ENCODE assay signal across 20 cellular contexts in the genomic region with DNA sequence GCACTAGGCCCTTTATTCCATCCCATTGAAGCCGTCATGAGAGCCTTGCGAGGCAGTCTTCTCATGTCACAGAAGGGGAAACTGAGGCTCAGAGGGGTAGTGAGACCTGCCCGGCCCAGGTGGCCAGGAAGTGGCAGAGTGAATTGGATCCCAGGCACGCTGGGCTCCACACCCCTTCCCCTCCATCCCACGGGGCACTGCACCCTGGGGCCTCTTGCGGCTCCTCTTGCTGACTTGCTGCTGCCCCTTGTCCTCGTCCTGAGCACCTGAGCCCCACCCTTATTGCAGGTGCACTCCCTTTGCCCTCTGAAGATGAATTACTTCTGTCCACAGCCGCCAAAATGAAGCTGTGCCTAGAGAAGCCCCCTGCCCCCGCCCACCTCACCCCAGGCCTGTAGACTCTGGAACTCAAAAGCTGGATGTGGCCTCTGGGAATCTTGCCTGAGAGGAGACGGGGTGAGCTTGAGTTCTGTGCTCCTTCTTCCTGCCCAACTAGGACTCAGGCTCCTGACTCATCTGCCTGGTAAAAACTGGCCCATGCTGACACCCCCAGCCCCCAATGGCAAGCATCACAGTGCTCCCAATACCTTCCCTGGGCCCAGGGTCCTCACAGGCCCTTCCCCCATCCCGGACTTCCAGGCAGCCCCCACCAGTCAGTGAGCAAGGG. TPM values are rescaled to one million over a fixed set of nuclear protein-coding genes. Genes with fewer than 3 reads are reported as not detected.
DNase-seq lines count a peak whose midpoint lies in the region; ATAC-seq and TF ChIP-seq lines count a peak whose summit lies in the region.
"Had no signal": no experiment of that assay in that cellular context is flagged by ENCODE, and none has a peak within 500 bp of the region (broad histone marks: within the 10 kb centered on the region; RNA-seq: fewer than 3 reads in every experiment).

No MANE protein-coding gene starts in this region.

- H3F3A ChIP-seq in smooth muscle cell (ENCODE audit: low read depth) = peaks cover 6% of the 10 kb centered on the region

- TF ChIP-seq CTCF in H9 (conservative IDR thresholded peaks at IDR 0.05) (no peak), colonic mucosa (IDR thresholded peaks at IDR 0.05) (no peak), hepatocyte (IDR thresholded peaks at IDR 0.05; ENCODE audit: poor library complexity) (no peak), smooth muscle cell (IDR thresholded peaks at IDR 0.05; ENCODE audit: borderline replicate concordance, insufficient read depth, poor library complexity, severe bottlenecking) (no peak)

- no peaks in the 10 kb centered on the region for H3K9me3 Mint-ChIP-seq in H9
- H3K9me3 Mint-ChIP-seq: activated naive CD4-positive, alpha-beta T cell treated with anti-CD3 and anti-CD28 coated beads, Interleukin-2, amount 10 ng/mL, durations not matched to agents 7 days and 5 days; activated T-cell treated with anti-CD3 and anti-CD28 coated beads, Interleukin-2, amount 50 U/mL, for 24 hours; CD8-positive, alpha-beta T cell; GM23338; memory B cell; natural killer cell treated with Interleukin-12 subunit alpha and Interleukin-12 subunit beta and Interleukin-15 and Interleukin-18, amount 100 ng/mL, for 72 hours; stimulated activated effector memory CD8-positive, alpha-beta T cell treated with anti-CD3 and anti-CD28 coated beads, Interleukin-12 subunit alpha, Interleukin-12 subunit beta, amount 100 ng/mL, for 72 hours had no signal

- peak overlapping the region in 2 of 3 experiments; percentile 68 to 91; a peak in 2 of 7 replicates for H3K27ac Mint-ChIP-seq in H9
- H3K27ac Mint-ChIP-seq: activated naive CD4-positive, alpha-beta T cell treated with anti-CD3 and anti-CD28 coated beads, Interleukin-2, amount 10 ng/mL, durations not matched to agents 7 days and 5 days; activated T-cell treated with anti-CD3 and anti-CD28 coated beads, Interleukin-2, amount 50 U/mL, for 24 hours; CD8-positive, alpha-beta T cell; GM23338; memory B cell; natural killer cell treated with Interleukin-12 subunit alpha and Interleukin-12 subunit beta and Interleukin-15 and Interleukin-18, amount 100 ng/mL, for 72 hours; stimulated activated effector memory CD8-positive, alpha-beta T cell treated with anti-CD3 and anti-CD28 coated beads, Interleukin-12 subunit alpha, Interleukin-12 subunit beta, amount 100 ng/mL, for 72 hours had no signal

- no peaks in the 10 kb centered on the region for H3K9me2 ChIP-seq in hepatocyte (replicated peaks; ENCODE audit: insufficient read depth)

- H3K23ac ChIP-seq in H9 (ENCODE audit: insufficient read length, low read depth, low read length) = no peak overlapping the region

- H3K4me3 Mint-ChIP-seq in H9 = no peak overlapping the region
- H3K4me3 Mint-ChIP-seq: activated naive CD4-positive, alpha-beta T cell treated with anti-CD3 and anti-CD28 coated beads, Interleukin-2, amount 10 ng/mL, durations not matched to agents 7 days and 5 days; activated T-cell treated with anti-CD3 and anti-CD28 coated beads, Interleukin-2, amount 50 U/mL, for 24 hours; CD8-positive, alpha-beta T cell; GM23338; memory B cell; natural killer cell treated with Interleukin-12 subunit alpha and Interleukin-12 subunit beta and Interleukin-15 and Interleukin-18, amount 100 ng/mL, for 72 hours; stimulated activated effector memory CD8-positive, alpha-beta T cell treated with anti-CD3 and anti-CD28 coated beads, Interleukin-12 subunit alpha, Interleukin-12 subunit beta, amount 100 ng/mL, for 72 hours had no signal

- H3T11ph ChIP-seq in H9 (ENCODE audit: low read length) = no peak overlapping the region

- H3K9ac ChIP-seq in H9 (ENCODE audit: extremely low read depth, insufficient read length, low read length) = no peak overlapping the region
- H3K9ac ChIP-seq in colonic mucosa (ENCODE audit: low read depth in 2 of 2, low read length in 2 of 2) = peak overlapping the region in 1 of 2 donors; percentile 57
- peak overlapping the region; percentile 41 for H3K9ac ChIP-seq in smooth muscle cell (ENCODE audit: low read depth)

- no peaks in the 10 kb centered on the region for H3K79me2 ChIP-seq in H9 (ENCODE audit: insufficient read depth, low read length)
- H3K79me2 ChIP-seq in hepatocyte = no peaks in the 10 kb centered on the region
- H3K79me2 ChIP-seq in smooth muscle cell (ENCODE audit: low read depth) = peaks cover 31% of the 10 kb centered on the region

- no peak for ATAC-seq in GM21367 (IDR thresholded peaks at IDR 0.05; ENCODE audit: unreplicated experiment)
- no peak for ATAC-seq in HG03025 (IDR thresholded peaks at IDR 0.05; ENCODE audit: low FRiP score, unreplicated experiment)
- ATAC-seq: body of pancreas; CD8-positive, alpha-beta T cell; natural killer cell treated with Interleukin-12 subunit alpha and Interleukin-12 subunit beta and Interleukin-15 and Interleukin-18, amount 100 ng/mL, for 72 hours had no signal

- H3K27me3 Mint-ChIP-seq in H9 (ENCODE audit: low read depth) = peaks cover 22% of the 10 kb centered on the region

- no CpG with 5 or more reads among the region's 11 CpGs for WGBS in H9 (ENCODE audit: extremely low coverage, insufficient read length, low lambda C conversion rate)
- WGBS in hepatocyte (ENCODE audit: low lambda C conversion rate, missing lambda C conversion rate) = 78% methylated on average over 11 of the region's 11 CpGs
- WGBS in smooth muscle cell (ENCODE audit: low lambda C conversion rate) = 81% methylated on average over 11 of the region's 11 CpGs

- H4K20me1 ChIP-seq in H9 (ENCODE audit: control insufficient read depth, insufficient read depth, insufficient read length) (no peaks in the 10 kb centered on the region), hepatocyte (ENCODE audit: insufficient read depth, poor library complexity, severe bottlenecking) (no peaks in the 10 kb centered on the region), smooth muscle cell (ENCODE audit: low read depth) (peaks cover 14% of the 10 kb centered on the region)

- H3K56ac ChIP-seq in H9 (ENCODE audit: insufficient read length, low read depth, low read length) = no peak overlapping the region

- no peak overlapping the region for H2AFZ ChIP-seq in H9 (ENCODE audit: low read length)
- no peak overlapping the region for H2AFZ ChIP-seq in hepatocyte
- no peak overlapping the region for H2AFZ ChIP-seq in smooth muscle cell (ENCODE audit: low read depth)
- H2AFZ ChIP-seq: GM23338 had no signal

- H3K4me3 ChIP-seq in colonic mucosa (no peak overlapping the region), hepatocyte (no peak overlapping the region), smooth muscle cell (no peak overlapping the region)
- H3K4me3 ChIP-seq: body of pancreas, GM23338 had no signal

- no peak overlapping the region for H3K18ac ChIP-seq in H9 (ENCODE audit: insufficient read length, low read depth, low read length)

- intact Hi-C loops in colonic mucosa (cut with DNase I) = no loop called here

- DNase-seq in H9 (no peak), colonic mucosa (peak; percentile 46), hepatocyte (ENCODE audit: low spot score) (no peak), smooth muscle cell (lab: John Stamatoyannopoulos, UW; ENCODE audit: unreplicated experiment) (no peak), SIG-M5 (lab: John Stamatoyannopoulos, UW) (no peak)
- no peak for DNase-seq in activated effector memory CD4-positive, alpha-beta T cell treated with Interleukin-2 at 50 U/mL for 16 hours
- DNase-seq: activated CD4-positive, alpha-beta T cell treated with anti-CD3 and anti-CD28 coated beads, Interleukin-2, amount 50 U/mL, for 48 hours; activated naive CD4-positive, alpha-beta T cell treated with anti-CD3 and anti-CD28 coated beads, Interleukin-2, amount 10 ng/mL, durations not matched to agents 7 days and 5 days; activated T-cell treated with anti-CD3 and anti-CD28 coated beads, Interleukin-2, amount 50 U/mL, for 24 hours; body of pancreas; CD8-positive, alpha-beta T cell; DMS79 treated with DMSO at 0.1 percent for 48 hours; stimulated activated CD4-positive, alpha-beta T cell treated with anti-CD3 and anti-CD28 coated beads, Interleukin-12 subunit alpha, Interleukin-12 subunit beta, amount 100 ng/mL, for 4 hours had no signal

- H2BK120ac ChIP-seq in H9 (ENCODE audit: low read depth, low read length, poor library complexity, severe bottlenecking) = no peak overlapping the region

- H3K36me3 ChIP-seq in colonic mucosa (no peaks in the 10 kb centered on the region), hepatocyte (replicated peaks; ENCODE audit: insufficient read depth, low read depth) (no peaks in the 10 kb centered on the region), smooth muscle cell (ENCODE audit: low read depth) (no peaks in the 10 kb centered on the region)

- H3K4me1 Mint-ChIP-seq in H9 = peaks cover 50 to 54% of the 10 kb centered on the region in 2 experiments
- H3K4me1 Mint-ChIP-seq: memory B cell; stimulated activated effector memory CD8-positive, alpha-beta T cell treated with anti-CD3 and anti-CD28 coated beads, Interleukin-12 subunit alpha, Interleukin-12 subunit beta, amount 100 ng/mL, for 72 hours had no signal

- H3K4me2 ChIP-seq in H9 (ENCODE audit: insufficient read depth, insufficient read length, low read length) (no peak overlapping the region), hepatocyte (no peak overlapping the region), smooth muscle cell (peak overlapping the region; percentile 66)

- H3K79me1 ChIP-seq in H9 (ENCODE audit: insufficient read depth, low read depth, low read length, poor library complexity, severe bottlenecking) = no peaks in the 10 kb centered on the region

- H3K27ac ChIP-seq in H9 (ENCODE audit: insufficient read length, low read depth, low read length) = no peak overlapping the region
- peak overlapping the region; percentile 14 for H3K27ac ChIP-seq in colonic mucosa
- peak overlapping the region; percentile 34 for H3K27ac ChIP-seq in hepatocyte
- peak overlapping the region; percentile 84 for H3K27ac ChIP-seq in smooth muscle cell (ENCODE audit: low read depth)
- H3K27ac ChIP-seq: body of pancreas, VCaP had no signal

- no peak overlapping the region for H2BK12ac ChIP-seq in H9 (ENCODE audit: insufficient read length, low read depth, low read length)

- H2AK5ac ChIP-seq in H9 (ENCODE audit: insufficient read length, low read length) = no peak overlapping the region

- H3K4me1 ChIP-seq in H9 (ENCODE audit: insufficient read depth, low read length) = peaks cover 7% of the 10 kb centered on the region; the same call in 1 of the 2 replicates
- peaks cover 24% of the 10 kb centered on the region for H3K4me1 ChIP-seq in colonic mucosa
- H3K4me1 ChIP-seq in hepatocyte (ENCODE audit: insufficient read depth) = peaks cover 13% of the 10 kb centered on the region
- H3K4me1 ChIP-seq in smooth muscle cell (ENCODE audit: low read depth) = peaks cover 22% of the 10 kb centered on the region
- H3K4me1 ChIP-seq: body of pancreas had no signal

- H2BK15ac ChIP-seq in H9 (ENCODE audit: low read depth, low read length) = no peak overlapping the region

- H4K5ac ChIP-seq in H9 (ENCODE audit: insufficient read length, low read depth, low read length) = no peak overlapping the region

- no peak overlapping the region for H4K91ac ChIP-seq in H9 (ENCODE audit: insufficient read length, low read depth, low read length)

- no peak overlapping the region for H2BK20ac ChIP-seq in H9 (ENCODE audit: low read depth, low read length, poor library complexity, severe bottlenecking)

- H3K23me2 ChIP-seq in H9 (ENCODE audit: insufficient read length, low read depth, low read length, poor library complexity, severe bottlenecking) = no peaks in the 10 kb centered on the region

- H3K9me3 ChIP-seq in H9 (ENCODE audit: control insufficient read depth, low read depth, low read length) = no peaks in the 10 kb centered on the region
- H3K9me3 ChIP-seq in colonic mucosa = no peaks in the 10 kb centered on the region
- no peaks in the 10 kb centered on the region for H3K9me3 ChIP-seq in hepatocyte (ENCODE audit: low read depth)
- H3K9me3 ChIP-seq in smooth muscle cell (replicated peaks; ENCODE audit: low read depth) = no peaks in the 10 kb centered on the region
- H3K9me3 ChIP-seq: body of pancreas had no signal

- H3K27me3 ChIP-seq in H9 (ENCODE audit: insufficient read depth, low read length) (no peaks in the 10 kb centered on the region), colonic mucosa (no peaks in the 10 kb centered on the region), hepatocyte (no peaks in the 10 kb centered on the region), smooth muscle cell (ENCODE audit: low read depth) (no peaks in the 10 kb centered on the region)
- H3K27me3 ChIP-seq: body of pancreas had no signal

- H2BK5ac ChIP-seq in H9 (ENCODE audit: insufficient read length, low read length) = no peak overlapping the region

- H3K4ac ChIP-seq in H9 (ENCODE audit: low read depth, low read length) = no peak overlapping the region

- no peak overlapping the region for H4K8ac ChIP-seq in H9 (replicated peaks; ENCODE audit: insufficient read length, low read depth, low read length)

- H3K14ac ChIP-seq in H9 (ENCODE audit: insufficient read depth, low read length) = no peak overlapping the region

- H3K36me3 Mint-ChIP-seq in H9 (ENCODE audit: insufficient read depth in 1 of 3, low read depth in 3 of 3) = peaks cover 4 to 6% (median 5%) of the 10 kb centered on the region in 3 experiments; a peak in 6 of 7 replicates
- H3K36me3 Mint-ChIP-seq: activated naive CD4-positive, alpha-beta T cell treated with anti-CD3 and anti-CD28 coated beads, Interleukin-2, amount 10 ng/mL, durations not matched to agents 7 days and 5 days; CD8-positive, alpha-beta T cell; memory B cell; natural killer cell treated with Interleukin-12 subunit alpha and Interleukin-12 subunit beta and Interleukin-15 and Interleukin-18, amount 100 ng/mL, for 72 hours; stimulated activated effector memory CD8-positive, alpha-beta T cell treated with anti-CD3 and anti-CD28 coated beads, Interleukin-12 subunit alpha, Interleukin-12 subunit beta, amount 100 ng/mL, for 72 hours had no signal

RNA-seq across cellular contexts. Expression of gene NEURL1B, which starts 6.4 kb away (rescaled TPM):
- total RNA-seq in H9 (2021) (3.6 TPM in 2 replicates), colonic mucosa (10 to 100 TPM; 61.6 to 99.9 TPM), hepatocyte (3.9 and 5.8 TPM in 2 replicates), smooth muscle cell (10.0 and 17.7 TPM in 2 replicates)
- polyA plus RNA-seq in hepatocyte (0.65 and 1.00 TPM in 2 replicates), smooth muscle cell (3.1 and 3.7 TPM in 2 replicates)
